ENCODE assay signal across 8 cellular contexts in genomic region chr18:36129300-36130038, GRCh38. TPM values are rescaled to one million over a fixed set of nuclear protein-coding genes. Genes with fewer than 3 reads are reported as not detected.
DNase-seq lines count a peak whose midpoint lies in the region; ATAC-seq and TF ChIP-seq lines count a peak whose summit lies in the region.

Gene ELP2, plus strand, starts transcription at chr18:36129899. Its CDS starts 35 bp downstream, at chr18:36129934.
A gene with protein sequence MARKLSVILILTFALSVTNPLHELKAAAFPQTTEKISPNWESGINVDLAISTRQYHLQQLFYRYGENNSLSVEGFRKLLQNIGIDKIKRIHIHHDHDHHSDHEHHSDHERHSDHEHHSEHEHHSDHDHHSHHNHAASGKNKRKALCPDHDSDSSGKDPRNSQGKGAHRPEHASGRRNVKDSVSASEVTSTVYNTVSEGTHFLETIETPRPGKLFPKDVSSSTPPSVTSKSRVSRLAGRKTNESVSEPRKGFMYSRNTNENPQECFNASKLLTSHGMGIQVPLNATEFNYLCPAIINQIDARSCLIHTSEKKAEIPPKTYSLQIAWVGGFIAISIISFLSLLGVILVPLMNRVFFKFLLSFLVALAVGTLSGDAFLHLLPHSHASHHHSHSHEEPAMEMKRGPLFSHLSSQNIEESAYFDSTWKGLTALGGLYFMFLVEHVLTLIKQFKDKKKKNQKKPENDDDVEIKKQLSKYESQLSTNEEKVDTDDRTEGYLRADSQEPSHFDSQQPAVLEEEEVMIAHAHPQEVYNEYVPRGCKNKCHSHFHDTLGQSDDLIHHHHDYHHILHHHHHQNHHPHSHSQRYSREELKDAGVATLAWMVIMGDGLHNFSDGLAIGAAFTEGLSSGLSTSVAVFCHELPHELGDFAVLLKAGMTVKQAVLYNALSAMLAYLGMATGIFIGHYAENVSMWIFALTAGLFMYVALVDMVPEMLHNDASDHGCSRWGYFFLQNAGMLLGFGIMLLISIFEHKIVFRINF (minus strand): TSS chr18:36129340. CDS start chr18:36127007, 2,333 bp downstream.

- BruUV-seq in mammary epithelial cell (replicated peaks; lab: Mats Ljungman, UMichigan), result no TSS peak

- H3K9me3 ChIP-seq in mammary epithelial cell (replicated peaks; ENCODE audit: insufficient read depth, low read length) (no peaks in the 10 kb centered on the region), iPS-20b (ENCODE audit: insufficient read depth, low read depth, low read length) (no peaks in the 10 kb centered on the region)

- no peak for TF ChIP-seq CTCF in WI38 (IDR thresholded peaks at IDR 0.05; ENCODE audit: low read depth, low read length)
- TF ChIP-seq CTCF in mammary epithelial cell (conservative IDR thresholded peaks at IDR 0.05 in 1 of 2, IDR thresholded peaks at IDR 0.05 in 1 of 2; ENCODE audit: extremely low read depth in 1 of 2, insufficient read depth in 1 of 2, low read depth in 1 of 2, low read length in 2 of 2), result peak in 1 of 2 donors; percentile 1

- in situ Hi-C loops in GM18951 (cut with MboI; ENCODE audit: low sequenced_read_pairs, unreplicated experiment) (no loop called here), mammary epithelial cell (cut with MboI; ENCODE audit: low sequenced_read_pairs in 2 of 2) (no loop called here)

- no peaks in the 10 kb centered on the region for H3K27me3 ChIP-seq in mammary epithelial cell (ENCODE audit: insufficient read depth, low read length)
- H3K27me3 ChIP-seq in iPS-20b (ENCODE audit: insufficient read depth, low read length), result 0 out of 2 replicates have a peak, but pooled peaks cover 5% of the 10 kb centered on the region

- dilution Hi-C loops in mammary epithelial cell (cut with HindIII; ENCODE audit: low sequenced_read_pairs), result no loop called here

- H3K79me2 ChIP-seq in mammary epithelial cell (ENCODE audit: insufficient read depth, low read length), result peaks cover 74% of the 10 kb centered on the region

- H3K4me3 ChIP-seq in WI38 (ENCODE audit: low read depth, low read length) (peak within 1 kb of the TSS; percentile 99), mammary epithelial cell (replicated peaks in 1 of 3; ENCODE audit: insufficient read depth in 1 of 3, low read depth in 2 of 3, low read length in 3 of 3) (peak within 1 kb of the TSS; percentile 66 to 96 (median 85)), iPS-20b (ENCODE audit: low read length) (peak within 1 kb of the TSS; percentile 92), skin epidermis (peak within 1 kb of the TSS; percentile 72 to 96 (median 81))

- CTCF ChIA-PET in mammary epithelial cell (lab: Charles Lee; ENCODE audit: low non-redundant PET), result interaction anchor here (0.6 kb wide), 1 partner anchor 169 kb away, joined by 3 read pairs; no protein-coding TSS in a partner anchor

- ATAC-seq in HG03175 (IDR thresholded peaks at IDR 0.05; ENCODE audit: unreplicated experiment), result peak; percentile 94

- H3K27ac ChIP-seq in mammary epithelial cell (ENCODE audit: insufficient read depth, low read depth, low read length) (peak within 1 kb of the TSS; percentile 86), iPS-20b (ENCODE audit: low read length) (peak within 1 kb of the TSS; percentile 83), skin epidermis (peak within 1 kb of the TSS; percentile 95 to 100 (median 99))

- peak; percentile 84 for TF ChIP-seq POLR2A in GM18951 (IDR thresholded peaks at IDR 0.05; ENCODE audit: extremely low read depth, insufficient read depth, insufficient read length)

- H3K36me3 ChIP-seq in mammary epithelial cell (ENCODE audit: insufficient read depth, low read length) (peaks cover 2% of the 10 kb centered on the region), iPS-20b (ENCODE audit: insufficient read depth, low read depth, low read length) (peaks cover 37% of the 10 kb centered on the region)

- peaks cover 23% of the 10 kb centered on the region for H3K4me1 ChIP-seq in mammary epithelial cell (ENCODE audit: insufficient read depth, low read length)
- H3K4me1 ChIP-seq in iPS-20b (ENCODE audit: insufficient read depth, low read length), result 0 out of 2 replicates have a peak, but pooled peaks cover 3% of the 10 kb centered on the region

- H4K20me1 ChIP-seq in mammary epithelial cell (ENCODE audit: insufficient read depth, low read length), result no peaks in the 10 kb centered on the region

- H3K9ac ChIP-seq in mammary epithelial cell (ENCODE audit: insufficient read depth, low read length) (peak within 1 kb of the TSS; percentile 86), iPS-20b (ENCODE audit: low read depth, low read length) (peak within 1 kb of the TSS; percentile 95)

- WGBS in mammary epithelial cell (ENCODE audit: low coverage, missing lambda C conversion rate), result 4% methylated on average over 29 of the region's 69 CpGs

- intact Hi-C loops in mammary epithelial cell (cut with micrococcal nuclease), result loop anchor here (1.0 kb wide), 2 partner anchors 112 to 157 kb away; partner anchors contain the start of gene RMP24

- H2AFZ ChIP-seq in mammary epithelial cell (ENCODE audit: low read depth, low read length), result peak within 1 kb of the TSS; percentile 99

- DNase-seq in AG08396 (ENCODE audit: low spot score) (peak; percentile 99), NCI-H2227 treated with DMSO at 0.1 percent for 48 hours (lab: John Stamatoyannopoulos, UW) (peak; percentile 95), mammary epithelial cell (peak; percentile 92)

- H3K4me2 ChIP-seq in mammary epithelial cell (ENCODE audit: insufficient read depth, low read depth, low read length), result peak within 1 kb of the TSS; percentile 94

RNA-seq across cellular contexts. Expression of gene ELP2, which starts in this region (rescaled TPM):
- total RNA-seq in mammary epithelial cell, result 10 to 100 TPM; 88.6 to 91.4 TPM
- polyA plus RNA-seq in mammary epithelial cell, result 42.9 TPM
- polyA minus RNA-seq in mammary epithelial cell, result 86.6 TPM

RNA-seq across cellular contexts. Expression of the second gene that starts in this region (rescaled TPM):
- 100 to 1,000 TPM; 123 to 255 TPM for total RNA-seq in mammary epithelial cell
- polyA plus RNA-seq in mammary epithelial cell, result 170 TPM
- 87.8 TPM for polyA minus RNA-seq in mammary epithelial cell

Comparison
In these comparisons a context has a peak if more than half of its experiments do, and no peak if none do; other contexts are left out.
1. Peak in every context shown above with its lines: DNase-seq, ATAC-seq, H3K4me3 ChIP-seq and H3K27ac ChIP-seq.